Comparison of ENCODE assay signal across 21 cellular contexts in genomic region chr2:109137616-109138015, GRCh38.
"Had no signal": no experiment of that assay in that cellular context is flagged by ENCODE, and none has a peak within 500 bp of the region (broad histone marks: within the 10 kb centered on the region; RNA-seq: fewer than 3 reads in every experiment).

No MANE protein-coding gene starts in this region.

- H3K36me3 ChIP-seq: neutrophil, spleen, tibial nerve, upper lobe of right lung, vagina had no signal

- H3K4me2 ChIP-seq: hepatocyte had no signal

- H3K27ac ChIP-seq: foreskin keratinocyte, hepatocyte, neutrophil, spleen, testis, tibial nerve, upper lobe of right lung, vagina had no signal

- H3K9me3 ChIP-seq: neutrophil, spleen, testis, tibial nerve, upper lobe of right lung, vagina had no signal

- H3K4me1 ChIP-seq: foreskin keratinocyte, testis had no signal

- H3K27me3 ChIP-seq: testis, tibial nerve, upper lobe of right lung, vagina had no signal

- H3K4me3 ChIP-seq: hepatocyte, spleen, testis, tibial nerve, upper lobe of right lung, vagina had no signal

- DNase-seq: effector memory CD8-positive, alpha-beta T cell; erythroblast; foreskin keratinocyte; kidney; left colon; mesendoderm; naive B cell; nephron progenitor cell; spleen; stimulated activated CD4-positive, alpha-beta T cell treated with anti-CD3 and anti-CD28 coated beads, Interleukin-15, amount 100 ng/mL, for 24 hours; stimulated activated CD4-positive, alpha-beta T cell treated with anti-CD3 and anti-CD28 coated beads, Interleukin-1b, Interleukin-23, amount 100 ng/mL, for 48 hours; stimulated activated CD4-positive, alpha-beta T cell treated with anti-CD3 and anti-CD28 coated beads, Interleukin-4, amount 100 ng/mL, for 24 hours; stimulated activated naive CD8-positive, alpha-beta T cell treated with anti-CD3 and anti-CD28 coated beads, Interleukin-15, amount 100 ng/mL, for 72 hours; testis; upper lobe of right lung had no signal

- FAIRE-seq: kidney had no signal

- ATAC-seq: effector memory CD8-positive, alpha-beta T cell; foreskin keratinocyte; left colon; sciatic nerve; stimulated activated memory B cell treated with anti-CD40 and anti-IgM and Interleukin-4, amounts not matched to agents 10 μg/mL and 1 μg/mL and 100 μg/mL, for 72 hours; stimulated activated naive CD8-positive, alpha-beta T cell treated with anti-CD3 and anti-CD28 coated beads, Interleukin-15, amount 100 ng/mL, for 72 hours; upper lobe of right lung had no signal
